11 cellular contexts compared by ENCODE assay signal in genomic region chr1:218480137-218480536, GRCh38.
DNase-seq lines count a peak whose midpoint lies in the region; ATAC-seq, FAIRE-seq and TF ChIP-seq lines count a peak whose summit lies in the region.
"Had no signal": no experiment of that assay in that cellular context is flagged by ENCODE, and none has a peak within 500 bp of the region (broad histone marks: within the 10 kb centered on the region; RNA-seq: fewer than 3 reads in every experiment).

No MANE protein-coding gene starts in this region.

- no peaks in the 10 kb centered on the region for H3K27me3 ChIP-seq in Caco-2 (replicated peaks; ENCODE audit: control insufficient read depth, insufficient read depth, low read length)
- H3K27me3 ChIP-seq in pancreas: no peaks in the 10 kb centered on the region

- peak overlapping the region in 2 of 4 donors; percentile 57 to 66 for H3K27ac ChIP-seq in pancreas

- intact Hi-C loops in Caco-2 (cut with micrococcal nuclease; ENCODE audit: unreplicated experiment): loop anchor here (2.0 kb wide), 1 partner anchor 113 kb away; no protein-coding TSS in a partner anchor
- intact Hi-C loops in pancreas (cut with DNase I): no loop called here

- H3K4me1 ChIP-seq in Caco-2 (peaks cover 40% of the 10 kb centered on the region), pancreas (peaks cover 0 to 15% (median 0%) of the 10 kb centered on the region in 3 donors)

- no peak for DNase-seq in Caco-2
- DNase-seq in T1000 (lab: John Stamatoyannopoulos, UW): peak; percentile 40
- peak; percentile 55 for DNase-seq in fibroblast of the conjunctiva (ENCODE audit: low read depth)
- DNase-seq in pancreas: no peak
- DNase-seq in NCI-H1092 treated with DMSO at 0.1 percent for 48 hours (lab: John Stamatoyannopoulos, UW): no peak
- no peak for DNase-seq in SW480 (ENCODE audit: low spot score)
- DNase-seq in NCI-H446 treated with DMSO at 0.1 percent for 48 hours (lab: John Stamatoyannopoulos, UW): no peak
- no peak for DNase-seq in DMS79 (lab: John Stamatoyannopoulos, UW)
- DNase-seq: DMS79 treated with DMSO at 0.1 percent for 48 hours; effector memory CD4-positive, alpha-beta T cell; naive thymus-derived CD8-positive, alpha-beta T cell had no signal

- FAIRE-seq in pancreas (lab: Jason Lieb, UNC): no peak

- POLR2A ChIA-PET in Caco-2 (lab: Charles Lee): interaction anchor here (0.5 kb wide), 1 partner anchor 82 kb away, joined by 3 read pairs; no protein-coding TSS in a partner anchor

- no peak overlapping the region for H3K4me3 Mint-ChIP-seq in Caco-2 (ENCODE audit: unreplicated experiment)
- H3K4me3 Mint-ChIP-seq: naive thymus-derived CD8-positive, alpha-beta T cell had no signal

- no peak for TF ChIP-seq CTCF in Caco-2 (IDR thresholded peaks at IDR 0.05; ENCODE audit: insufficient read depth in 1 of 2, low read depth in 1 of 2, low read length in 1 of 2, severe bottlenecking in 1 of 2, unreplicated experiment in 1 of 2)
- no peak for TF ChIP-seq CTCF in pancreas (IDR thresholded peaks at IDR 0.05)

- WGBS in pancreas, 2 donors: 82 to 86% methylated on average over 3 of the region's 3 CpGs

- H3K9me3 ChIP-seq in Caco-2: no peaks in the 10 kb centered on the region; the same call in 1 of the 2 replicates
- H3K9me3 ChIP-seq in pancreas: no peaks in the 10 kb centered on the region

- no peaks in the 10 kb centered on the region for H3K27me3 Mint-ChIP-seq in Caco-2 (ENCODE audit: insufficient read depth, unreplicated experiment)

- ATAC-seq in pancreas: peak in 3 of 4 donors; percentile 26 to 49 (median 47)
- ATAC-seq: naive thymus-derived CD8-positive, alpha-beta T cell had no signal

- H3K27ac Mint-ChIP-seq in Caco-2 (ENCODE audit: unreplicated experiment): peak overlapping the region; percentile 34
- H3K27ac Mint-ChIP-seq: naive thymus-derived CD8-positive, alpha-beta T cell had no signal

- H3K4me3 ChIP-seq in Caco-2 (ENCODE audit: low read depth, low read length) (no peak overlapping the region), pancreas (no peak overlapping the region)

- BruUV-seq in Caco-2 (replicated peaks; lab: Mats Ljungman, UMichigan): no TSS peak

- no peaks in the 10 kb centered on the region for H3K9me3 Mint-ChIP-seq in Caco-2 (ENCODE audit: unreplicated experiment)
- H3K9me3 Mint-ChIP-seq: naive thymus-derived CD8-positive, alpha-beta T cell had no signal

- peaks cover 22% of the 10 kb centered on the region for H3K4me1 Mint-ChIP-seq in Caco-2 (ENCODE audit: low read depth, unreplicated experiment)

- H3K36me3 Mint-ChIP-seq in Caco-2 (ENCODE audit: insufficient read depth, unreplicated experiment): no peaks in the 10 kb centered on the region
- H3K36me3 Mint-ChIP-seq: naive thymus-derived CD8-positive, alpha-beta T cell had no signal

- H3K36me3 ChIP-seq in Caco-2 (ENCODE audit: control insufficient read depth, insufficient read depth, low read length) (no peaks in the 10 kb centered on the region), pancreas (no peaks in the 10 kb centered on the region)

- CTCF ChIA-PET in Caco-2 (lab: Charles Lee): no interaction called here

Comparison
In these comparisons a context has a peak if more than half of its experiments do, and no peak if none do; other contexts are left out.
1. DNase-seq: peak in T1000 (single experiment) and fibroblast of the conjunctiva (single experiment); none in Caco-2 (0 of 2), pancreas (0 of 6), NCI-H1092 treated with DMSO at 0.1 percent for 48 hours (single experiment), SW480 (single experiment), NCI-H446 treated with DMSO at 0.1 percent for 48 hours (single experiment) and DMS79 (single experiment).